26 cellular contexts compared by ENCODE assay signal in the genomic region with DNA sequence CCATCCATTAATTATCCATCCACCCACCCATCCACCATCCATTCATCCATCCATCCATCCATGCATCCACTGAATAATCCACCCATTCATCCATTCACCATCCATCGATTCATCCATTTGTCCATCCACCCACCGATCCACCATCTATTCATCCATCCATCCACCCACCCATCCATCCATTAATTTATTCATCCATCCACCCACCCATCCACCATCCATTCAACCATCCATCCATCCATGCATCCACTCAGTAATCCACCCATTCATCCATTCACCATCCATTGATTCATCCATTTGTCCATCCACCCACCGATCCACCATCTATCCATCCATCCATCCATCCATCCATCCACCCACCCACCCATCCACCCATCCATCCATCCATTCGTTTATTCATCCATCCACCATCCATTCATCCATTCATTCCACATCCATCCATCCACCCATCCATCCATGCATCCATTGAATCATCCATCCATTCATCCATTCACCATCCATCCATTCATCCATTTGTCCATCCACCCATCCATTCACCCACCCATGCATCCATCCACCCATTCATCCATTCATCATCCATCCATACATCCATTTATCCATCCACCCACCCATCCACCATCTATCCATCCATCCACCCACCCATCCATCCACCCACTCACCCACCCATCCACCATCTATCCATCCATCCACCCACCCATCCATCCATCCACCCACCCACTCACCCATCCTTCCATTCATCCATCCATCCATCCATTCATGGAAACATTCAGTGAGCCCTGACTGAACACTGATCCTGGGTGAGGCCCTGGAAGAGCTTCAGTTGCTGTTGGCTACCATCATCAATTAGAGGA.
DNase-seq lines count a peak whose midpoint lies in the region; ATAC-seq, FAIRE-seq and TF ChIP-seq lines count a peak whose summit lies in the region.
"Had no signal": no experiment of that assay in that cellular context is flagged by ENCODE, and none has a peak within 500 bp of the region (broad histone marks: within the 10 kb centered on the region; RNA-seq: fewer than 3 reads in every experiment).

No MANE protein-coding gene starts in this region.

- H3K27me3 ChIP-seq in K562 (ENCODE audit: control insufficient read depth in 2 of 2, insufficient read depth in 2 of 2, low read length in 2 of 2) (peaks cover 23 to 57% of the 10 kb centered on the region in 2 experiments; a peak in 4 of 5 replicates), neural progenitor cell (no peaks in the 10 kb centered on the region), thoracic aorta (replicated peaks; ENCODE audit: insufficient read depth) (no peaks in the 10 kb centered on the region)

- H3K27ac ChIP-seq in K562 (ENCODE audit: extremely low read depth, low read depth, low read length) = no peak overlapping the region
- H3K27ac ChIP-seq in neural progenitor cell = no peak overlapping the region
- H3K27ac ChIP-seq in thoracic aorta = peak overlapping the region; percentile 93 to 99
- H3K27ac ChIP-seq: A549, PC-9 had no signal

- TF ChIP-seq CTCF in K562 (IDR thresholded peaks at IDR 0.05 in 2 of 3, conservative IDR thresholded peaks at IDR 0.05 in 1 of 3; ENCODE audit: insufficient read depth in 2 of 3, low read depth in 1 of 3, low read length in 3 of 3) (no peak), neural progenitor cell (IDR thresholded peaks at IDR 0.05) (no peak), thoracic aorta (IDR thresholded peaks at IDR 0.05) (no peak)

- TF ChIP-seq POLR2A in K562 (conservative IDR thresholded peaks at IDR 0.05) = no peak

- H3K4me3 ChIP-seq in K562 = no peak overlapping the region
- no peak overlapping the region for H3K4me3 ChIP-seq in neural progenitor cell
- no peak overlapping the region for H3K4me3 ChIP-seq in thoracic aorta
- H3K4me3 ChIP-seq: A549, PC-9 had no signal

- H3K9ac ChIP-seq in K562 (ENCODE audit: insufficient read depth in 1 of 2, low read depth in 2 of 2, low read length in 2 of 2) (no peak overlapping the region), neural progenitor cell (no peak overlapping the region)

- no peak for TF ChIP-seq RAD21 in K562 (CRISPR knock-in tag; conservative IDR thresholded peaks at IDR 0.05 in 1 of 2, IDR thresholded peaks at IDR 0.05 in 1 of 2)

- no TSS peak for BruUV-seq in K562 (replicated peaks; lab: Mats Ljungman, UMichigan)

- H3K4me2 ChIP-seq in K562 (ENCODE audit: insufficient read depth, low read length) (no peak overlapping the region), neural progenitor cell (no peak overlapping the region)
- H3K4me2 ChIP-seq: A549, PC-9 had no signal

- peaks cover 22% of the 10 kb centered on the region for H3K27me3 Mint-ChIP-seq in neural progenitor cell (ENCODE audit: insufficient read depth, low read depth)
- peaks cover 6% of the 10 kb centered on the region for H3K27me3 Mint-ChIP-seq in activated naive CD8-positive, alpha-beta T cell treated with anti-CD3 and anti-CD28 coated beads for 36 hours

- no peaks in the 10 kb centered on the region for H3K36me3 Mint-ChIP-seq in neural progenitor cell
- no peaks in the 10 kb centered on the region for H3K36me3 Mint-ChIP-seq in activated naive CD8-positive, alpha-beta T cell treated with anti-CD3 and anti-CD28 coated beads for 36 hours
- H3K36me3 Mint-ChIP-seq: CD14-positive monocyte had no signal

- POLR2A ChIA-PET in K562 (lab: Yijun Ruan, JAX) = interaction anchor here (0.5 kb wide), 1 partner anchor 720 kb away, joined by 3 read pairs; no protein-coding TSS in a partner anchor

- H4K20me1 ChIP-seq in K562 (replicated peaks; ENCODE audit: control insufficient read depth, insufficient read depth, low read length) (peaks cover 1% of the 10 kb centered on the region), neural progenitor cell (ENCODE audit: low read depth) (no peaks in the 10 kb centered on the region)

- H3K27ac Mint-ChIP-seq in neural progenitor cell = no peak overlapping the region
- no peak overlapping the region for H3K27ac Mint-ChIP-seq in activated naive CD8-positive, alpha-beta T cell treated with anti-CD3 and anti-CD28 coated beads for 36 hours
- H3K27ac Mint-ChIP-seq: B cell had no signal

- peak overlapping the region; percentile 15 for H3K4me3 Mint-ChIP-seq in neural progenitor cell
- no peak overlapping the region for H3K4me3 Mint-ChIP-seq in activated naive CD8-positive, alpha-beta T cell treated with anti-CD3 and anti-CD28 coated beads for 36 hours
- H3K4me3 Mint-ChIP-seq: B cell had no signal

- intact Hi-C loops in K562 (cut with micrococcal nuclease) = no loop called here

- no peak for TF ChIP-seq EP300 in K562 (IDR thresholded peaks at IDR 0.05; ENCODE audit: low read length)

- H3K9me3 ChIP-seq in K562 (replicated peaks; ENCODE audit: control insufficient read depth, insufficient read depth, low read depth, low read length) (no peaks in the 10 kb centered on the region), neural progenitor cell (ENCODE audit: low read depth) (no peaks in the 10 kb centered on the region), thoracic aorta (no peaks in the 10 kb centered on the region)
- H3K9me3 ChIP-seq: A549 had no signal

- H3K4me1 ChIP-seq in K562 (replicated peaks in 1 of 2; ENCODE audit: control insufficient read depth in 2 of 2, insufficient read depth in 2 of 2, low read length in 2 of 2) (0 out of 5 replicates have a peak, but pooled peaks cover 0 to 2% of the 10 kb centered on the region in 2 experiments), neural progenitor cell (no peaks in the 10 kb centered on the region), thoracic aorta (ENCODE audit: control insufficient read depth in 1 of 2, low read depth in 2 of 2) (peaks cover 58 to 90% of the 10 kb centered on the region in 2 donors)
- H3K4me1 ChIP-seq: A549 had no signal

- H3K36me3 ChIP-seq in K562 (ENCODE audit: control insufficient read depth, insufficient read depth, low read length) (no peaks in the 10 kb centered on the region), neural progenitor cell (no peaks in the 10 kb centered on the region), thoracic aorta (no peaks in the 10 kb centered on the region)

- H2AFZ ChIP-seq in K562 (ENCODE audit: low read depth, low read length) (no peak overlapping the region), neural progenitor cell (replicated peaks) (no peak overlapping the region)
- H2AFZ ChIP-seq: PC-9 had no signal

- ATAC-seq in K562 = no peak
- no peak for ATAC-seq in thoracic aorta (ENCODE audit: insufficient number of reproducible peaks, low FRiP score, low read depth)
- ATAC-seq: A549 had no signal

- peaks cover 5% of the 10 kb centered on the region for H3K9me3 Mint-ChIP-seq in neural progenitor cell
- no peaks in the 10 kb centered on the region for H3K9me3 Mint-ChIP-seq in activated naive CD8-positive, alpha-beta T cell treated with anti-CD3 and anti-CD28 coated beads for 36 hours

- CTCF ChIA-PET in K562 (lab: Yijun Ruan, JAX; ENCODE audit: low intra/inter-chr PET ratio) = no interaction called here

- in situ Hi-C loops in K562 (cut with MboI) = no loop called here

- H3K79me2 ChIP-seq in K562 (ENCODE audit: control insufficient read depth, insufficient read depth, low read length) (no peaks in the 10 kb centered on the region), neural progenitor cell (ENCODE audit: low read depth) (no peaks in the 10 kb centered on the region)

- peaks cover 38% of the 10 kb centered on the region for H3K4me1 Mint-ChIP-seq in neural progenitor cell
- peaks cover 15% of the 10 kb centered on the region for H3K4me1 Mint-ChIP-seq in activated naive CD8-positive, alpha-beta T cell treated with anti-CD3 and anti-CD28 coated beads for 36 hours
- H3K4me1 Mint-ChIP-seq: B cell, CD14-positive monocyte had no signal

- no peaks in the 10 kb centered on the region for H3K9me1 ChIP-seq in K562 (ENCODE audit: control insufficient read depth, insufficient read depth, low read length)

- FAIRE-seq in HTR-8/SVneo (lab: Jason Lieb, UNC) (peak; percentile 89), K562 (lab: Jason Lieb, UNC) (no peak), urothelium cell line (lab: Jason Lieb, UNC) (no peak)
- FAIRE-seq: A549, GM18507 had no signal

- WGBS in K562 (ENCODE audit: insufficient coverage, low coverage, missing lambda C conversion rate) = 0% methylated on average over 4 of the region's 4 CpGs

- H3F3A ChIP-seq in neural progenitor cell (ENCODE audit: low read depth) = no peaks in the 10 kb centered on the region

- DNase-seq in HTR-8/SVneo (ENCODE audit: insufficient read length, low spot score) (no peak), K562 (ENCODE audit: extremely low read depth in 1 of 4, low spot score in 3 of 4) (no peak), neural progenitor cell (ENCODE audit: low spot score) (no peak), thoracic aorta (ENCODE audit: low spot score) (no peak), kidney glomerular epithelial cell (lab: John Stamatoyannopoulos, UW) (no peak), urothelium cell line (ENCODE audit: low spot score) (no peak), activated gamma-delta T cell (lab: John Stamatoyannopoulos, UW) (no peak)
- DNase-seq in activated naive CD8-positive, alpha-beta T cell treated with anti-CD3 and anti-CD28 coated beads for 36 hours = no peak
- DNase-seq: DMS53, GDM1, GOT3, HCEC 1CT, KG1, NCI-H1092, NCI-H1436, NCI-H1930, NCI-H2227 treated with DMSO at 0.1 percent for 48 hours, NCI-H510A treated with DMSO at 0.1 percent for 48 hours, NCI-H748 treated with DMSO at 0.1 percent for 48 hours, PC-9, RPMI8226, SHP77 had no signal

TF ChIP-seq in K562, 482 proteins besides CTCF, POLR2A, EP300 and RAD21:
- TF ChIP-seq, protein P1, sequence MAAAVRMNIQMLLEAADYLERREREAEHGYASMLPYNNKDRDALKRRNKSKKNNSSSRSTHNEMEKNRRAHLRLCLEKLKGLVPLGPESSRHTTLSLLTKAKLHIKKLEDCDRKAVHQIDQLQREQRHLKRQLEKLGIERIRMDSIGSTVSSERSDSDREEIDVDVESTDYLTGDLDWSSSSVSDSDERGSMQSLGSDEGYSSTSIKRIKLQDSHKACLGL (CRISPR knock-in tag; IDR thresholded peaks at IDR 0.05; ENCODE audit: borderline replicate concordance, poor library complexity, severe bottlenecking) = no peak
- no peak for TF ChIP-seq ZNF197 (CRISPR knock-in tag; IDR thresholded peaks at IDR 0.05; ENCODE audit: low read depth)
- TF ChIP-seq XRCC5 (IDR thresholded peaks at IDR 0.05; ENCODE audit: low read depth, low read length) = no peak
- TF ChIP-seq, protein P2, sequence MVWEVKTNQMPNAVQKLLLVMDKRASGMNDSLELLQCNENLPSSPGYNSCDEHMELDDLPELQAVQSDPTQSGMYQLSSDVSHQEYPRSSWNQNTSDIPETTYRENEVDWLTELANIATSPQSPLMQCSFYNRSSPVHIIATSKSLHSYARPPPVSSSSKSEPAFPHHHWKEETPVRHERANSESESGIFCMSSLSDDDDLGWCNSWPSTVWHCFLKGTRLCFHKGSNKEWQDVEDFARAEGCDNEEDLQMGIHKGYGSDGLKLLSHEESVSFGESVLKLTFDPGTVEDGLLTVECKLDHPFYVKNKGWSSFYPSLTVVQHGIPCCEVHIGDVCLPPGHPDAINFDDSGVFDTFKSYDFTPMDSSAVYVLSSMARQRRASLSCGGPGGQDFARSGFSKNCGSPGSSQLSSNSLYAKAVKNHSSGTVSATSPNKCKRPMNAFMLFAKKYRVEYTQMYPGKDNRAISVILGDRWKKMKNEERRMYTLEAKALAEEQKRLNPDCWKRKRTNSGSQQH (CRISPR knock-in tag; IDR thresholded peaks at IDR 0.05) = peak; percentile 51; the same call in 1 of the 2 replicates
- TF ChIP-seq KLF16 (IDR thresholded peaks at IDR 0.05) = no peak

Comparison
In these comparisons a context has a peak if more than half of its experiments do, and no peak if none do; other contexts are left out.
1. H3K27ac ChIP-seq: peak in thoracic aorta (2 of 2); none in K562 (single experiment) and neural progenitor cell (single experiment).